16 cellular contexts compared by ENCODE assay signal in genomic region chr7:6616854-6617643, GRCh38. TPM values are rescaled to one million over a fixed set of nuclear protein-coding genes. Genes with fewer than 3 reads are reported as not detected.
DNase-seq lines count a peak whose midpoint lies in the region; ATAC-seq and TF ChIP-seq lines count a peak whose summit lies in the region.
"Had no signal": no experiment of that assay in that cellular context is flagged by ENCODE, and none has a peak within 500 bp of the region (broad histone marks: within the 10 kb centered on the region; RNA-seq: fewer than 3 reads in every experiment).

No MANE protein-coding gene starts in this region.

- intact Hi-C loops in activated CD4-positive, alpha-beta T cell treated with anti-CD3 and anti-CD28 coated beads, Interleukin-2, amount 10 ng/mL, durations not matched to agents 24 days and 14 days (cut with micrococcal nuclease), result no loop called here
- intact Hi-C loops in activated CD4-positive, alpha-beta T cell treated with anti-CD3 and anti-CD28 coated beads for 36 hours (cut with DNase I, micrococcal nuclease), result no loop called here
- intact Hi-C loops in lower leg skin (cut with DNase I; ENCODE audit: low total_unique reads), result no loop called here

- H3K4me3 Mint-ChIP-seq in activated CD4-positive, alpha-beta T cell treated with anti-CD3 and anti-CD28 coated beads, Interleukin-2, amount 10 ng/mL, durations not matched to agents 24 days and 14 days, result peak overlapping the region; percentile 51
- no peak overlapping the region for H3K4me3 Mint-ChIP-seq in activated CD4-positive, alpha-beta T cell treated with anti-CD3 and anti-CD28 coated beads for 36 hours
- peak overlapping the region; percentile 67 for H3K4me3 Mint-ChIP-seq in glutamatergic neuron (ENCODE audit: unreplicated experiment)
- peak overlapping the region; percentile 64 for H3K4me3 Mint-ChIP-seq in osteocyte (ENCODE audit: unreplicated experiment)

- peaks cover 9% of the 10 kb centered on the region for H3K4me1 Mint-ChIP-seq in activated CD4-positive, alpha-beta T cell treated with anti-CD3 and anti-CD28 coated beads, Interleukin-2, amount 10 ng/mL, durations not matched to agents 24 days and 14 days
- peaks cover 26% of the 10 kb centered on the region for H3K4me1 Mint-ChIP-seq in activated CD4-positive, alpha-beta T cell treated with anti-CD3 and anti-CD28 coated beads for 36 hours
- H3K4me1 Mint-ChIP-seq in glutamatergic neuron (ENCODE audit: low read depth, unreplicated experiment) (peaks cover 4% of the 10 kb centered on the region), osteocyte (ENCODE audit: unreplicated experiment) (peaks cover 10% of the 10 kb centered on the region)

- H3K27ac Mint-ChIP-seq in activated CD4-positive, alpha-beta T cell treated with anti-CD3 and anti-CD28 coated beads, Interleukin-2, amount 10 ng/mL, durations not matched to agents 24 days and 14 days, result no peak overlapping the region
- H3K27ac Mint-ChIP-seq in activated CD4-positive, alpha-beta T cell treated with anti-CD3 and anti-CD28 coated beads for 36 hours, result no peak overlapping the region
- no peak overlapping the region for H3K27ac Mint-ChIP-seq in glutamatergic neuron (ENCODE audit: unreplicated experiment)
- H3K27ac Mint-ChIP-seq in osteocyte (ENCODE audit: unreplicated experiment), result no peak overlapping the region

- 92% methylated on average over 19 to 20 of the region's 20 CpGs for WGBS in lower leg skin, 2 donors

- H3K4me3 ChIP-seq in NB4 (ENCODE audit: low read depth, low read length) (no peak overlapping the region), lower leg skin (ENCODE audit: low read depth, poor library complexity, severe bottlenecking) (no peak overlapping the region)

- CTCF ChIA-PET in activated CD4-positive, alpha-beta T cell treated with anti-CD3 and anti-CD28 coated beads for 36 hours (lab: Charles Lee), result interaction anchor here (0.6 to 0.9 kb wide), 3 partner anchors 14 to 1643 kb away, joined by 3 read pairs; no protein-coding TSS in a partner anchor

- DNase-seq in activated CD4-positive, alpha-beta T cell treated with anti-CD3 and anti-CD28 coated beads, Interleukin-2, amount 10 ng/mL, durations not matched to agents 24 days and 14 days, result no peak
- no peak for DNase-seq in activated CD4-positive, alpha-beta T cell treated with anti-CD3 and anti-CD28 coated beads for 36 hours
- peak; percentile 74 for DNase-seq in NB4 (ENCODE audit: low read depth)
- DNase-seq in glutamatergic neuron, result no peak
- peak; percentile 85 for DNase-seq in osteocyte (ENCODE audit: extremely low spot score, unreplicated experiment)
- DNase-seq in lower leg skin (ENCODE audit: low spot score in 2 of 2), result no peak
- DNase-seq: activated CD4-positive, alpha-beta T cell treated with anti-CD3 and anti-CD28 coated beads, Interleukin-2, amount 50 U/mL, for 48 hours; DND-41; foreskin melanocyte; NCI-H2227 treated with DMSO at 0.1 percent for 48 hours; stimulated activated CD4-positive, alpha-beta T cell treated with anti-CD3 and anti-CD28 coated beads, Interleukin-4, amount 100 ng/mL, for 24 hours; stimulated activated CD8-positive, alpha-beta memory T cell treated with anti-CD3 and anti-CD28 coated beads, Interleukin-4, amount 100 ng/mL, for 48 hours had no signal

- no peaks in the 10 kb centered on the region for H3K9me3 Mint-ChIP-seq in activated CD4-positive, alpha-beta T cell treated with anti-CD3 and anti-CD28 coated beads, Interleukin-2, amount 10 ng/mL, durations not matched to agents 24 days and 14 days
- no peaks in the 10 kb centered on the region for H3K9me3 Mint-ChIP-seq in activated CD4-positive, alpha-beta T cell treated with anti-CD3 and anti-CD28 coated beads for 36 hours (ENCODE audit: low read depth)
- H3K9me3 Mint-ChIP-seq in glutamatergic neuron (ENCODE audit: unreplicated experiment) (peaks cover 12% of the 10 kb centered on the region), osteocyte (ENCODE audit: unreplicated experiment) (no peaks in the 10 kb centered on the region)

- no peak for ATAC-seq in activated CD4-positive, alpha-beta T cell treated with anti-CD3 and anti-CD28 coated beads for 36 hours
- no peak for ATAC-seq in GM21576 (IDR thresholded peaks at IDR 0.05; ENCODE audit: unreplicated experiment)
- ATAC-seq in HG03520 (IDR thresholded peaks at IDR 0.05; ENCODE audit: unreplicated experiment), result no peak
- ATAC-seq: HCT116 had no signal

- TF ChIP-seq CTCF in NB4 (IDR thresholded peaks at IDR 0.05; ENCODE audit: low read depth, low read length) (no peak), glutamatergic neuron (IDR thresholded peaks at IDR 0.05; ENCODE audit: partially characterized antibody, unreplicated experiment) (no peak), osteocyte (IDR thresholded peaks at IDR 0.05) (no peak), lower leg skin (IDR thresholded peaks at IDR 0.05) (no peak)

- TF ChIP-seq POLR2A in NB4 (IDR thresholded peaks at IDR 0.05; ENCODE audit: extremely low read depth, insufficient read length), result no peak
- TF ChIP-seq POLR2A in lower leg skin (IDR thresholded peaks at IDR 0.05), result no peak

- POLR2A ChIA-PET in activated CD4-positive, alpha-beta T cell treated with anti-CD3 and anti-CD28 coated beads for 36 hours (lab: Charles Lee), result no interaction called here

- H3K27me3 Mint-ChIP-seq in activated CD4-positive, alpha-beta T cell treated with anti-CD3 and anti-CD28 coated beads, Interleukin-2, amount 10 ng/mL, durations not matched to agents 24 days and 14 days, result peaks cover 38% of the 10 kb centered on the region
- peaks cover 3% of the 10 kb centered on the region for H3K27me3 Mint-ChIP-seq in activated CD4-positive, alpha-beta T cell treated with anti-CD3 and anti-CD28 coated beads for 36 hours
- H3K27me3 Mint-ChIP-seq in glutamatergic neuron (ENCODE audit: unreplicated experiment) (peaks cover 7% of the 10 kb centered on the region), osteocyte (ENCODE audit: unreplicated experiment) (no peaks in the 10 kb centered on the region)

- H3K36me3 Mint-ChIP-seq in activated CD4-positive, alpha-beta T cell treated with anti-CD3 and anti-CD28 coated beads, Interleukin-2, amount 10 ng/mL, durations not matched to agents 24 days and 14 days (ENCODE audit: low read depth), result no peaks in the 10 kb centered on the region
- no peaks in the 10 kb centered on the region for H3K36me3 Mint-ChIP-seq in activated CD4-positive, alpha-beta T cell treated with anti-CD3 and anti-CD28 coated beads for 36 hours (ENCODE audit: low read depth)
- H3K36me3 Mint-ChIP-seq in glutamatergic neuron (ENCODE audit: unreplicated experiment), result peaks cover 12% of the 10 kb centered on the region
- H3K36me3 Mint-ChIP-seq in osteocyte (ENCODE audit: unreplicated experiment), result peaks cover 16% of the 10 kb centered on the region

RNA-seq across cellular contexts. Expression of gene ZNF853, which starts 1.6 kb away (rescaled TPM):
- total RNA-seq in activated CD4-positive, alpha-beta T cell treated with anti-CD3 and anti-CD28 coated beads, Interleukin-2, amount 10 ng/mL, durations not matched to agents 24 days and 14 days, result 0.33 and 0.42 TPM in 2 replicates
- total RNA-seq in activated CD4-positive, alpha-beta T cell treated with anti-CD3 and anti-CD28 coated beads for 36 hours, result 1 to 10 TPM; 1.2 to 1.3 TPM
- total RNA-seq in glutamatergic neuron (ENCODE audit: unreplicated experiment), result 5.5 TPM
- total RNA-seq in osteocyte, result 18.2 and 18.3 TPM in 2 replicates
- 1 to 10 TPM; 4.6 to 7.7 (median 5.9) TPM for total RNA-seq in lower leg skin
- total RNA-seq: MCF 10A had no signal

RNA-seq across cellular contexts. Expression of gene ZNF316, which starts 20.1 kb away (rescaled TPM):
- total RNA-seq in activated CD4-positive, alpha-beta T cell treated with anti-CD3 and anti-CD28 coated beads, Interleukin-2, amount 10 ng/mL, durations not matched to agents 24 days and 14 days, result 28.8 and 29.4 TPM in 2 replicates
- 10 to 100 TPM; 15.7 to 20.8 TPM for total RNA-seq in activated CD4-positive, alpha-beta T cell treated with anti-CD3 and anti-CD28 coated beads for 36 hours
- 51.1 TPM for total RNA-seq in glutamatergic neuron (ENCODE audit: unreplicated experiment)
- 32.7 and 34.6 TPM in 2 replicates for total RNA-seq in osteocyte
- total RNA-seq in lower leg skin, result 10 to 100 TPM; 30.6 to 63.6 (median 35.6) TPM

RNA-seq across cellular contexts. Expression of gene INTS15, which starts 27.2 kb away (rescaled TPM):
- 42.5 and 45.1 TPM in 2 replicates for total RNA-seq in activated CD4-positive, alpha-beta T cell treated with anti-CD3 and anti-CD28 coated beads, Interleukin-2, amount 10 ng/mL, durations not matched to agents 24 days and 14 days
- total RNA-seq in activated CD4-positive, alpha-beta T cell treated with anti-CD3 and anti-CD28 coated beads for 36 hours, result 10 to 100 TPM; 27.8 to 31.8 TPM
- total RNA-seq in glutamatergic neuron (ENCODE audit: unreplicated experiment), result 36.9 TPM
- 36.5 and 40.3 TPM in 2 replicates for total RNA-seq in osteocyte
- total RNA-seq in lower leg skin, result 10 to 100 TPM; 21.3 to 34.5 (median 29.7) TPM

RNA-seq across cellular contexts. Expression of gene ZDHHC4, which starts 39.8 kb away (rescaled TPM):
- 26.7 and 28.3 TPM in 2 replicates for total RNA-seq in activated CD4-positive, alpha-beta T cell treated with anti-CD3 and anti-CD28 coated beads, Interleukin-2, amount 10 ng/mL, durations not matched to agents 24 days and 14 days
- 10 to 100 TPM; 30.1 to 34.1 TPM for total RNA-seq in activated CD4-positive, alpha-beta T cell treated with anti-CD3 and anti-CD28 coated beads for 36 hours
- 60.5 TPM for total RNA-seq in glutamatergic neuron (ENCODE audit: unreplicated experiment)
- 62.2 and 63.5 TPM in 2 replicates for total RNA-seq in osteocyte
- total RNA-seq in lower leg skin, result 10 to 100 TPM; 18.4 to 30.7 (median 23.3) TPM

Comparison
In these comparisons a context has a peak if more than half of its experiments do, and no peak if none do; other contexts are left out.
1. DNase-seq: peak in NB4 (single experiment) and osteocyte (single experiment); none in activated CD4-positive, alpha-beta T cell treated with anti-CD3 and anti-CD28 coated beads, Interleukin-2, amount 10 ng/mL, durations not matched to agents 24 days and 14 days (single experiment), activated CD4-positive, alpha-beta T cell treated with anti-CD3 and anti-CD28 coated beads for 36 hours (single experiment), glutamatergic neuron (single experiment) and lower leg skin (0 of 2).